Comparison of ENCODE assay signal across 29 cellular contexts in the genomic region with DNA sequence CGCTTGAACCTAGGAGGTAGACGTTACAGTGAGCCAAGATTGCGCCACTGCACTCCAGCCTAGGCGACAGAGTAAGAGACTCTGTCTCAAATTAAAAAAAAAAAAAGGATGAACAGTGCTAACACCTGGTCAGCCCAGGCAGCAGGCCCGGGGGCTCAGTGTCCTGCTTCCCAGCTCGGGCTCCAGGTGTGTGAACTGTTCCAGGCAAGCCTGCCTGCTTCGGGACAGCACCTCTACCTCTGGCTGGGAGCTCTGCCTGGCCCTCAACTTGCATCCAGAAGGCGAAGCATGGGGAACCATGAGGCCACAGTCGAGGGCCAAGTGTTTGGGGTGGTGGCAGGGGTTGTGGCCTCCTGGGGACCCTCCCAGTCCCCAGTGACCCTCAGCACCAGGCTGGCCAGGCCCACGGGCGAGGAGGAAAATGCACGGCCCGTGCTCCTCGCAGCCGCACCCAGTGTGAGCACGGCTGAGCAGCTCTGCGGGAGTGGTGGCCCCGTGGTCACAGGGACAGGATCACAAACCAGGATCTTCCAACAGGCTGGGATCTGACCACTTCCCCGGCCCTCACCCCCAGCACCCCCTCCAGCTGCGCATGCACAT. TPM values are rescaled to one million over a fixed set of nuclear protein-coding genes. Genes with fewer than 3 reads are reported as not detected.
DNase-seq lines count a peak whose midpoint lies in the region; ATAC-seq and TF ChIP-seq lines count a peak whose summit lies in the region.
"Had no signal": no experiment of that assay in that cellular context is flagged by ENCODE, and none has a peak within 500 bp of the region (broad histone marks: within the 10 kb centered on the region; RNA-seq: fewer than 3 reads in every experiment).

No MANE protein-coding gene starts in this region.

- H3K9ac ChIP-seq in DND-41 (ENCODE audit: low read depth, low read length), result no peak overlapping the region

- no peaks in the 10 kb centered on the region for H3K9me2 ChIP-seq in GM23338 (ENCODE audit: insufficient read depth)

- H3K4me3 Mint-ChIP-seq in GM23338, result no peak overlapping the region
- H3K4me3 Mint-ChIP-seq in activated naive CD8-positive, alpha-beta T cell treated with anti-CD3 and anti-CD28 coated beads, Interleukin-2, amount 50 U/mL, for 24 hours, result no peak overlapping the region
- H3K4me3 Mint-ChIP-seq: activated CD4-positive, alpha-beta T cell treated with anti-CD3 and anti-CD28 coated beads for 36 hours; activated naive CD4-positive, alpha-beta T cell treated with anti-CD3 and anti-CD28 coated beads, Interleukin-2, amount 10 ng/mL, durations not matched to agents 7 days and 5 days; CD14-positive monocyte; effector memory CD8-positive, alpha-beta T cell; HFFc6; T-helper 2 cell treated with Interferon-gamma antibody and Interleukin-4, amounts not matched to agents 5 μg/mL and 100 μg/mL, for 36 hours had no signal

- DNase-seq in DND-41 (no peak), GM23338 (ENCODE audit: low spot score) (no peak), osteoblast (ENCODE audit: insufficient read length, low spot score, missing footprints) (peak; percentile 46), NCI-H1417 (lab: John Stamatoyannopoulos, UW) (no peak), sigmoid colon (no peak), GM03348 (ENCODE audit: low spot score) (no peak), epidermal melanocyte (ENCODE audit: insufficient read length, low spot score) (no peak)
- DNase-seq in activated naive CD8-positive, alpha-beta T cell treated with anti-CD3 and anti-CD28 coated beads, Interleukin-2, amount 50 U/mL, for 24 hours, result no peak
- DNase-seq: activated CD4-positive, alpha-beta T cell treated with anti-CD3 and anti-CD28 coated beads for 36 hours; activated naive CD4-positive, alpha-beta T cell treated with anti-CD3 and anti-CD28 coated beads, Interleukin-2, amount 10 ng/mL, durations not matched to agents 7 days and 5 days; anterior cingulate cortex; DMS79; effector memory CD8-positive, alpha-beta T cell; foreskin keratinocyte; GF-D8; heart right ventricle; HFFc6; NCI-H1092; NCI-H1930; NCI-H526 treated with DMSO at 0.1 percent for 48 hours; RPMI8226; stimulated activated CD4-positive, alpha-beta T cell treated with anti-CD3 and anti-CD28 coated beads, Interleukin-15, amount 100 ng/mL, for 24 hours; stimulated activated naive CD4-positive, alpha-beta T cell treated with Interleukin-2 at 50 U/mL for 16 hours had no signal

- TF ChIP-seq CTCF in DND-41 (IDR thresholded peaks at IDR 0.05; ENCODE audit: borderline replicate concordance, extremely low read depth, low read length, poor library complexity, severe bottlenecking) (no peak), GM23338 (conservative IDR thresholded peaks at IDR 0.05; ENCODE audit: low read depth in 2 of 2) (no peak), osteoblast (IDR thresholded peaks at IDR 0.05; ENCODE audit: extremely low read depth, low read depth, low read length) (no peak), sigmoid colon (IDR thresholded peaks at IDR 0.05) (no peak)

- TF ChIP-seq POLR2A in sigmoid colon (IDR thresholded peaks at IDR 0.05), result no peak

- no peaks in the 10 kb centered on the region for H3K9me3 Mint-ChIP-seq in GM23338
- H3K9me3 Mint-ChIP-seq in activated naive CD8-positive, alpha-beta T cell treated with anti-CD3 and anti-CD28 coated beads, Interleukin-2, amount 50 U/mL, for 24 hours, result no peaks in the 10 kb centered on the region
- H3K9me3 Mint-ChIP-seq: activated naive CD4-positive, alpha-beta T cell treated with anti-CD3 and anti-CD28 coated beads, Interleukin-2, amount 10 ng/mL, durations not matched to agents 7 days and 5 days; effector memory CD8-positive, alpha-beta T cell; HFFc6; T-helper 2 cell treated with Interferon-gamma antibody and Interleukin-4, amounts not matched to agents 5 μg/mL and 100 μg/mL, for 36 hours had no signal

- H3K27ac ChIP-seq in DND-41 (ENCODE audit: low read length), result no peak overlapping the region
- no peak overlapping the region for H3K27ac ChIP-seq in GM23338 (ENCODE audit: low read depth)
- H3K27ac ChIP-seq in osteoblast (ENCODE audit: low read depth, low read length), result no peak overlapping the region
- H3K27ac ChIP-seq in sigmoid colon, result no peak overlapping the region
- H3K27ac ChIP-seq: coronary artery, esophagus muscularis mucosa, foreskin keratinocyte, heart right ventricle, thoracic aorta had no signal

- H3K4me3 ChIP-seq in DND-41 (ENCODE audit: low read depth in 1 of 2, low read length in 2 of 2) (no peak overlapping the region), GM23338 (no peak overlapping the region), osteoblast (ENCODE audit: insufficient read depth, low read length) (no peak overlapping the region), sigmoid colon (no peak overlapping the region)
- H3K4me3 ChIP-seq: coronary artery, esophagus muscularis mucosa, heart right ventricle, thoracic aorta had no signal

- no peak for TF ChIP-seq EP300 in sigmoid colon (IDR thresholded peaks at IDR 0.05)

- H3K4me2 ChIP-seq in DND-41 (ENCODE audit: insufficient read depth, low read length), result no peak overlapping the region
- H3K4me2 ChIP-seq in GM23338, result no peak overlapping the region
- H3K4me2 ChIP-seq in osteoblast (ENCODE audit: insufficient read depth, low read length), result no peak overlapping the region

- H3K9me3 ChIP-seq in DND-41 (ENCODE audit: insufficient read depth, low read length, severe bottlenecking) (no peaks in the 10 kb centered on the region), osteoblast (ENCODE audit: low read depth, low read length) (no peaks in the 10 kb centered on the region), sigmoid colon (no peaks in the 10 kb centered on the region)
- H3K9me3 ChIP-seq: esophagus muscularis mucosa, heart right ventricle, thoracic aorta had no signal

- H3K27ac Mint-ChIP-seq in GM23338, result no peak overlapping the region
- no peak overlapping the region for H3K27ac Mint-ChIP-seq in activated naive CD8-positive, alpha-beta T cell treated with anti-CD3 and anti-CD28 coated beads, Interleukin-2, amount 50 U/mL, for 24 hours
- H3K27ac Mint-ChIP-seq: activated CD4-positive, alpha-beta T cell treated with anti-CD3 and anti-CD28 coated beads for 36 hours; activated naive CD4-positive, alpha-beta T cell treated with anti-CD3 and anti-CD28 coated beads, Interleukin-2, amount 10 ng/mL, durations not matched to agents 7 days and 5 days; effector memory CD8-positive, alpha-beta T cell; HFFc6; T-helper 2 cell treated with Interferon-gamma antibody and Interleukin-4, amounts not matched to agents 5 μg/mL and 100 μg/mL, for 36 hours had no signal

- no peaks in the 10 kb centered on the region for H3F3A ChIP-seq in GM23338 (replicated peaks; ENCODE audit: low read depth)

- H3K27me3 Mint-ChIP-seq in GM23338 (ENCODE audit: insufficient read depth, low read depth, poor library complexity), result peaks cover 8% of the 10 kb centered on the region
- no peaks in the 10 kb centered on the region for H3K27me3 Mint-ChIP-seq in activated naive CD8-positive, alpha-beta T cell treated with anti-CD3 and anti-CD28 coated beads, Interleukin-2, amount 50 U/mL, for 24 hours
- H3K27me3 Mint-ChIP-seq: activated CD4-positive, alpha-beta T cell treated with anti-CD3 and anti-CD28 coated beads for 36 hours; activated naive CD4-positive, alpha-beta T cell treated with anti-CD3 and anti-CD28 coated beads, Interleukin-2, amount 10 ng/mL, durations not matched to agents 7 days and 5 days; effector memory CD8-positive, alpha-beta T cell had no signal

- peaks cover 23% of the 10 kb centered on the region for H3K36me3 Mint-ChIP-seq in GM23338 (ENCODE audit: low read depth)
- peaks cover 17% of the 10 kb centered on the region for H3K36me3 Mint-ChIP-seq in activated naive CD8-positive, alpha-beta T cell treated with anti-CD3 and anti-CD28 coated beads, Interleukin-2, amount 50 U/mL, for 24 hours (ENCODE audit: low read depth)

- peak; percentile 34 for ATAC-seq in DND-41 (ENCODE audit: insufficient read depth, low read depth)
- ATAC-seq in GM23338, result peak; percentile 21
- peak; percentile 18 for ATAC-seq in activated naive CD8-positive, alpha-beta T cell treated with anti-CD3 and anti-CD28 coated beads, Interleukin-2, amount 50 U/mL, for 24 hours
- ATAC-seq: effector memory CD8-positive, alpha-beta T cell; foreskin keratinocyte had no signal

- no peak overlapping the region for H2AFZ ChIP-seq in DND-41 (ENCODE audit: low read depth, low read length)
- no peak overlapping the region for H2AFZ ChIP-seq in GM23338
- no peak overlapping the region for H2AFZ ChIP-seq in osteoblast (ENCODE audit: low read length)

- peaks cover 35% of the 10 kb centered on the region for H3K79me2 ChIP-seq in DND-41 (ENCODE audit: insufficient read depth, low read length)
- H3K79me2 ChIP-seq in GM23338 (replicated peaks; ENCODE audit: insufficient read depth), result peaks cover 19% of the 10 kb centered on the region
- peaks cover 24% of the 10 kb centered on the region for H3K79me2 ChIP-seq in osteoblast (ENCODE audit: insufficient read depth, low read length)

- no peaks in the 10 kb centered on the region for H3K4me1 ChIP-seq in DND-41 (ENCODE audit: insufficient read depth, low read length)
- H3K4me1 ChIP-seq in GM23338 (ENCODE audit: insufficient read depth), result no peaks in the 10 kb centered on the region
- H3K4me1 ChIP-seq in osteoblast (ENCODE audit: insufficient read depth, low read length), result no peaks in the 10 kb centered on the region
- peaks cover 0 to 8% (median 2%) of the 10 kb centered on the region in 4 donors for H3K4me1 ChIP-seq in sigmoid colon
- H3K4me1 ChIP-seq: esophagus muscularis mucosa, foreskin keratinocyte, heart right ventricle had no signal

- H3K4me1 Mint-ChIP-seq in GM23338, result no peaks in the 10 kb centered on the region
- H3K4me1 Mint-ChIP-seq in activated naive CD8-positive, alpha-beta T cell treated with anti-CD3 and anti-CD28 coated beads, Interleukin-2, amount 50 U/mL, for 24 hours, result peaks cover 6% of the 10 kb centered on the region
- H3K4me1 Mint-ChIP-seq: activated naive CD4-positive, alpha-beta T cell treated with anti-CD3 and anti-CD28 coated beads, Interleukin-2, amount 10 ng/mL, durations not matched to agents 7 days and 5 days; CD14-positive monocyte had no signal

- intact Hi-C loops in sigmoid colon (cut with DNase I), result no loop called here

- H3K27me3 ChIP-seq in DND-41 (ENCODE audit: insufficient read depth, low read length, poor library complexity), result no peaks in the 10 kb centered on the region
- no peaks in the 10 kb centered on the region for H3K27me3 ChIP-seq in GM23338 (ENCODE audit: insufficient read depth)
- no peaks in the 10 kb centered on the region for H3K27me3 ChIP-seq in osteoblast (ENCODE audit: insufficient read depth, low read length)
- H3K27me3 ChIP-seq in sigmoid colon, result no peaks in the 10 kb centered on the region
- H3K27me3 ChIP-seq: esophagus muscularis mucosa, foreskin keratinocyte, heart right ventricle had no signal

- H4K20me1 ChIP-seq in DND-41 (ENCODE audit: insufficient read depth, low read length) (peaks cover 48% of the 10 kb centered on the region), GM23338 (replicated peaks; ENCODE audit: insufficient read depth) (peaks cover 12% of the 10 kb centered on the region), osteoblast (ENCODE audit: insufficient read depth, low read length) (peaks cover 3% of the 10 kb centered on the region)

- WGBS in sigmoid colon, 2 donors, result 76 to 86% methylated on average over 20 of the region's 20 CpGs

- peaks cover 48% of the 10 kb centered on the region for H3K36me3 ChIP-seq in DND-41 (ENCODE audit: insufficient read depth, low read length)
- peaks cover 13% of the 10 kb centered on the region for H3K36me3 ChIP-seq in GM23338 (ENCODE audit: insufficient read depth)
- H3K36me3 ChIP-seq in osteoblast (ENCODE audit: insufficient read depth, low read length), result peaks cover 21% of the 10 kb centered on the region
- peaks cover 0 to 8% (median 0%) of the 10 kb centered on the region in 4 donors for H3K36me3 ChIP-seq in sigmoid colon

RNA-seq across cellular contexts. Expression of a gene that starts 15.5 kb away (rescaled TPM):
- 62.4 and 70.7 TPM in 2 replicates for total RNA-seq in GM23338 (2014; rRNA removed; shearing (Covaris generic))
- polyA plus RNA-seq in GM23338 (2016; fragmentation: Nextera tagmentation; extraction: Ambion mirVana) (32.6 and 37.1 TPM in 2 replicates), sigmoid colon (10 to 100 TPM in 1 of 3 donors, 1 to 10 TPM in 2; 2.4 to 11.3 (median 3.9) TPM)
- total RNA-seq in osteoblast (13.3 and 13.8 TPM in 2 replicates), sigmoid colon (1 to 10 TPM; 5.0 to 7.6 (median 5.6) TPM)

RNA-seq across cellular contexts. Expression of a gene that starts 19.8 kb away (rescaled TPM):
- total RNA-seq in GM23338 (2014; rRNA removed; shearing (Covaris generic)), result 1.8 and 4.9 TPM in 2 replicates
- polyA plus RNA-seq in GM23338 (2016; fragmentation: Nextera tagmentation; extraction: Ambion mirVana) (1.6 and 1.7 TPM in 2 replicates), sigmoid colon (1 to 10 TPM; 2.8 to 8.4 (median 3.0) TPM)
- total RNA-seq in osteoblast (11.5 and 12.3 TPM in 2 replicates), sigmoid colon (1 to 10 TPM; 3.2 to 5.1 (median 3.6) TPM)

RNA-seq across cellular contexts. Expression of a gene that starts 27.3 kb away (rescaled TPM):
- 2.6 TPM in 2 replicates for total RNA-seq in GM23338 (2014; rRNA removed; shearing (Covaris generic))
- polyA plus RNA-seq in GM23338 (2016; fragmentation: Nextera tagmentation; extraction: Ambion mirVana), result 1.1 and 1.6 TPM in 2 replicates
- 30.8 and 31.8 TPM in 2 replicates for total RNA-seq in osteoblast
- 100 to 1,000 TPM in 3 of 4 donors, 10 to 100 TPM in 1; 81.9 to 218 (median 129) TPM for total RNA-seq in sigmoid colon
- polyA plus RNA-seq in sigmoid colon, result 10 to 100 TPM in 1 of 3 donors, 1 to 10 TPM in 1, under 1 TPM in 1; 0.23 to 12.4 (median 2.4) TPM

RNA-seq across cellular contexts. Expression of a gene that starts 59.8 kb away (rescaled TPM):
- 0.14 TPM in 1 of 2 replicates, not detected in the other for total RNA-seq in GM23338 (2014; rRNA removed; shearing (Covaris generic))
- polyA plus RNA-seq in GM23338 (2016; fragmentation: Nextera tagmentation; extraction: Ambion mirVana) (0.09 TPM in 1 of 2 replicates, not detected in the other), sigmoid colon (1 to 10 TPM in 2 of 3 donors, under 1 TPM in 1; 0.60 to 8.4 (median 1.4) TPM)
- total RNA-seq in osteoblast (under 0.01 TPM in 2 replicates), sigmoid colon (1 to 10 TPM; 1.8 to 2.3 (median 2.0) TPM)
- total RNA-seq: foreskin keratinocyte had no signal
- polyA plus RNA-seq: foreskin keratinocyte, neural cell had no signal
